Comparison of ENCODE assay signal across 1 cellular context in the genomic region with DNA sequence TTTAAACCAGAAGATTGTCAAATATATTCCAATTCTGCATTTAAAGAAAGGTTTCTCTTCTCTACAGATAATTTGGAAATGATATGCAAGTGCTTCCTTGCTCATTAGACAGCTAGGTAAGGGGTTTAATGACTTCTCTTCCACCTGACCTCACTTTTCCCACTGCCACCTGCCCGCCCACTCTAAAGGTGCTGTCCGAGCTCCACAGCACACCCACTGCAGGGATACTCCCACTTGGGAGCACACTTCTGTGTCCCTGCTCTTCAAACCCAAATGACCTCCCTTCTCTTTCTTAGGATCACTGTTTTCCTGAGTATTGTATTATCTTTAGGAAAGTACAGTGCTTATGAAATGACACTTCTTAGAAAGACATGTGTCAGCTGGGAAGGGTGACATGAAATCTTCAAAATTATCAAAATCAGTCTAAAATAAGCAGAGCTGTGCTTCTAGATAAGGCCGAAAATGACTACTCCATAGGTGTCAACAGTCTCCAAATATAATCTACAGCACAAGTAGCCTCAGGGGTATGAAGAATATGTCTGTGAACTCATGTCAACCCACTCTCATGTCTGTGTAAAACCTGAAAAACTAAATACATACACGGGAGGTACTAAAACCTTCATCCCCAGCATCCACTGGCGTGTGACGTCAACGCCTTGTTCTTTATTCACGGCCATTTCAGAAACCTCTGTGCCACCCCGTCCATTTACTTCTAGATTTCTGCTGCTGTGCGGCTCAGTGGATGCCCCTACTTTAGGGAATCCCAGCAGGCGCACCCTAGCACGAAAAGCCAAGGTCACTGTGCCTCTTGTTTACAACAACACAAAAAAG.
TF ChIP-seq lines count a peak whose summit lies in the region.

No MANE protein-coding gene starts in this region.

TF ChIP-seq in GM23338, 12 proteins besides CTCF, POLR2A, EP300 and RAD21:
- TF ChIP-seq, protein P1, sequence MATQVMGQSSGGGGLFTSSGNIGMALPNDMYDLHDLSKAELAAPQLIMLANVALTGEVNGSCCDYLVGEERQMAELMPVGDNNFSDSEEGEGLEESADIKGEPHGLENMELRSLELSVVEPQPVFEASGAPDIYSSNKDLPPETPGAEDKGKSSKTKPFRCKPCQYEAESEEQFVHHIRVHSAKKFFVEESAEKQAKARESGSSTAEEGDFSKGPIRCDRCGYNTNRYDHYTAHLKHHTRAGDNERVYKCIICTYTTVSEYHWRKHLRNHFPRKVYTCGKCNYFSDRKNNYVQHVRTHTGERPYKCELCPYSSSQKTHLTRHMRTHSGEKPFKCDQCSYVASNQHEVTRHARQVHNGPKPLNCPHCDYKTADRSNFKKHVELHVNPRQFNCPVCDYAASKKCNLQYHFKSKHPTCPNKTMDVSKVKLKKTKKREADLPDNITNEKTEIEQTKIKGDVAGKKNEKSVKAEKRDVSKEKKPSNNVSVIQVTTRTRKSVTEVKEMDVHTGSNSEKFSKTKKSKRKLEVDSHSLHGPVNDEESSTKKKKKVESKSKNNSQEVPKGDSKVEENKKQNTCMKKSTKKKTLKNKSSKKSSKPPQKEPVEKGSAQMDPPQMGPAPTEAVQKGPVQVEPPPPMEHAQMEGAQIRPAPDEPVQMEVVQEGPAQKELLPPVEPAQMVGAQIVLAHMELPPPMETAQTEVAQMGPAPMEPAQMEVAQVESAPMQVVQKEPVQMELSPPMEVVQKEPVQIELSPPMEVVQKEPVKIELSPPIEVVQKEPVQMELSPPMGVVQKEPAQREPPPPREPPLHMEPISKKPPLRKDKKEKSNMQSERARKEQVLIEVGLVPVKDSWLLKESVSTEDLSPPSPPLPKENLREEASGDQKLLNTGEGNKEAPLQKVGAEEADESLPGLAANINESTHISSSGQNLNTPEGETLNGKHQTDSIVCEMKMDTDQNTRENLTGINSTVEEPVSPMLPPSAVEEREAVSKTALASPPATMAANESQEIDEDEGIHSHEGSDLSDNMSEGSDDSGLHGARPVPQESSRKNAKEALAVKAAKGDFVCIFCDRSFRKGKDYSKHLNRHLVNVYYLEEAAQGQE (IDR thresholded peaks at IDR 0.05; ENCODE audit: unreplicated experiment), result no peak
- no peak for TF ChIP-seq EZH2 (IDR thresholded peaks at IDR 0.05; ENCODE audit: low read depth, unreplicated experiment)
- no peak for TF ChIP-seq CREB1 (CRISPR knock-in tag; IDR thresholded peaks at IDR 0.05; ENCODE audit: low read depth)
- TF ChIP-seq ZNF331 (CRISPR knock-in tag; IDR thresholded peaks at IDR 0.05; ENCODE audit: low read depth), result no peak
- no peak for TF ChIP-seq ZNF114 (CRISPR knock-in tag; IDR thresholded peaks at IDR 0.05)
- TF ChIP-seq, protein P2, sequence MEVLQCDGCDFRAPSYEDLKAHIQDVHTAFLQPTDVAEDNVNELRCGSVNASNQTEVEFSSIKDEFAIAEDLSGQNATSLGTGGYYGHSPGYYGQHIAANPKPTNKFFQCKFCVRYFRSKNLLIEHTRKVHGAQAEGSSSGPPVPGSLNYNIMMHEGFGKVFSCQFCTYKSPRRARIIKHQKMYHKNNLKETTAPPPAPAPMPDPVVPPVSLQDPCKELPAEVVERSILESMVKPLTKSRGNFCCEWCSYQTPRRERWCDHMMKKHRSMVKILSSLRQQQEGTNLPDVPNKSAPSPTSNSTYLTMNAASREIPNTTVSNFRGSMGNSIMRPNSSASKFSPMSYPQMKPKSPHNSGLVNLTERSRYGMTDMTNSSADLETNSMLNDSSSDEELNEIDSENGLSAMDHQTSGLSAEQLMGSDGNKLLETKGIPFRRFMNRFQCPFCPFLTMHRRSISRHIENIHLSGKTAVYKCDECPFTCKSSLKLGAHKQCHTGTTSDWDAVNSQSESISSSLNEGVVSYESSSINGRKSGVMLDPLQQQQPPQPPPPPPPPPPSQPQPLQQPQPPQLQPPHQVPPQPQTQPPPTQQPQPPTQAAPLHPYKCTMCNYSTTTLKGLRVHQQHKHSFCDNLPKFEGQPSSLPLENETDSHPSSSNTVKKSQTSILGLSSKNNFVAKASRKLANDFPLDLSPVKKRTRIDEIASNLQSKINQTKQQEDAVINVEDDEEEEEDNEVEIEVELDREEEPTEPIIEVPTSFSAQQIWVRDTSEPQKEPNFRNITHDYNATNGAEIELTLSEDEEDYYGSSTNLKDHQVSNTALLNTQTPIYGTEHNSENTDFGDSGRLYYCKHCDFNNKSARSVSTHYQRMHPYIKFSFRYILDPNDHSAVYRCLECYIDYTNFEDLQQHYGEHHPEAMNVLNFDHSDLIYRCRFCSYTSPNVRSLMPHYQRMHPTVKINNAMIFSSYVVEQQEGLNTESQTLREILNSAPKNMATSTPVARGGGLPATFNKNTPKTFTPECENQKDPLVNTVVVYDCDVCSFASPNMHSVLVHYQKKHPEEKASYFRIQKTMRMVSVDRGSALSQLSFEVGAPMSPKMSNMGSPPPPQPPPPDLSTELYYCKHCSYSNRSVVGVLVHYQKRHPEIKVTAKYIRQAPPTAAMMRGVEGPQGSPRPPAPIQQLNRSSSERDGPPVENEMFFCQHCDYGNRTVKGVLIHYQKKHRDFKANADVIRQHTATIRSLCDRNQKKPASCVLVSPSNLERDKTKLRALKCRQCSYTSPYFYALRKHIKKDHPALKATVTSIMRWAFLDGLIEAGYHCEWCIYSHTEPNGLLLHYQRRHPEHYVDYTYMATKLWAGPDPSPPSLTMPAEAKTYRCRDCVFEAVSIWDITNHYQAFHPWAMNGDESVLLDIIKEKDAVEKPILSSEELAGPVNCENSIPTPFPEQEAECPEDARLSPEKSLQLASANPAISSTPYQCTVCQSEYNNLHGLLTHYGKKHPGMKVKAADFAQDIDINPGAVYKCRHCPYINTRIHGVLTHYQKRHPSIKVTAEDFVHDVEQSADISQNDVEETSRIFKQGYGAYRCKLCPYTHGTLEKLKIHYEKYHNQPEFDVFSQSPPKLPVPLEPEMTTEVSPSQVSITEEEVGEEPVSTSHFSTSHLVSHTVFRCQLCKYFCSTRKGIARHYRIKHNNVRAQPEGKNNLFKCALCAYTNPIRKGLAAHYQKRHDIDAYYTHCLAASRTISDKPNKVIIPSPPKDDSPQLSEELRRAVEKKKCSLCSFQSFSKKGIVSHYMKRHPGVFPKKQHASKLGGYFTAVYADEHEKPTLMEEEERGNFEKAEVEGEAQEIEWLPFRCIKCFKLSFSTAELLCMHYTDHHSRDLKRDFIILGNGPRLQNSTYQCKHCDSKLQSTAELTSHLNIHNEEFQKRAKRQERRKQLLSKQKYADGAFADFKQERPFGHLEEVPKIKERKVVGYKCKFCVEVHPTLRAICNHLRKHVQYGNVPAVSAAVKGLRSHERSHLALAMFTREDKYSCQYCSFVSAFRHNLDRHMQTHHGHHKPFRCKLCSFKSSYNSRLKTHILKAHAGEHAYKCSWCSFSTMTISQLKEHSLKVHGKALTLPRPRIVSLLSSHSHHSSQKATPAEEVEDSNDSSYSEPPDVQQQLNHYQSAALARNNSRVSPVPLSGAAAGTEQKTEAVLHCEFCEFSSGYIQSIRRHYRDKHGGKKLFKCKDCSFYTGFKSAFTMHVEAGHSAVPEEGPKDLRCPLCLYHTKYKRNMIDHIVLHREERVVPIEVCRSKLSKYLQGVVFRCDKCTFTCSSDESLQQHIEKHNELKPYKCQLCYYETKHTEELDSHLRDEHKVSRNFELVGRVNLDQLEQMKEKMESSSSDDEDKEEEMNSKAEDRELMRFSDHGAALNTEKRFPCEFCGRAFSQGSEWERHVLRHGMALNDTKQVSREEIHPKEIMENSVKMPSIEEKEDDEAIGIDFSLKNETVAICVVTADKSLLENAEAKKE (CRISPR knock-in tag; IDR thresholded peaks at IDR 0.05), result no peak
- TF ChIP-seq EZH2phosphoT487 (IDR thresholded peaks at IDR 0.05; ENCODE audit: unreplicated experiment), result no peak
- TF ChIP-seq, protein P3, sequence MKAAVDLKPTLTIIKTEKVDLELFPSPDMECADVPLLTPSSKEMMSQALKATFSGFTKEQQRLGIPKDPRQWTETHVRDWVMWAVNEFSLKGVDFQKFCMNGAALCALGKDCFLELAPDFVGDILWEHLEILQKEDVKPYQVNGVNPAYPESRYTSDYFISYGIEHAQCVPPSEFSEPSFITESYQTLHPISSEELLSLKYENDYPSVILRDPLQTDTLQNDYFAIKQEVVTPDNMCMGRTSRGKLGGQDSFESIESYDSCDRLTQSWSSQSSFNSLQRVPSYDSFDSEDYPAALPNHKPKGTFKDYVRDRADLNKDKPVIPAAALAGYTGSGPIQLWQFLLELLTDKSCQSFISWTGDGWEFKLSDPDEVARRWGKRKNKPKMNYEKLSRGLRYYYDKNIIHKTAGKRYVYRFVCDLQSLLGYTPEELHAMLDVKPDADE (IDR thresholded peaks at IDR 0.05), result no peak
- no peak for TF ChIP-seq STAT1 (IDR thresholded peaks at IDR 0.05; ENCODE audit: unreplicated experiment)
TF ChIP-seq in GM23338: peak in this region for 0.
